ENCODE assay signal across 24 cellular contexts in the genomic region with DNA sequence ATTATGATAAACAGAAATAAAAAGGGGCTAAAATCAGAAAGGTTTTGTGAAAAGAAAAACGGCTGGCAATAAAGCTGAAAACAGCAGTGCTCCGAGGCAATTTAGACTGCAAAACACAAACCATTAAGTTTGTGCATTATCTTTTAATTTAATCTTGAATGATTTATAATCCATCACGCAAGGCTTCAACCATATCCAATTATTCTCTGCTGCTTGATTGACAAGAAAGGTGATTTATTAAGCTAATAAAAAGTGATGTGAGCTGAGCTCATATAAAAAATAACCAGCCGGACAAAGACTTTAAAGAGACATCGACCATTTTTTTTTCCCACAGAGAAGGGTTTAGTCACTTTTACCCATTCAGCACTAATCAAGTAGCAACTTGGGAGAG. TPM values are rescaled to one million over a fixed set of nuclear protein-coding genes. Genes with fewer than 3 reads are reported as not detected.
DNase-seq lines count a peak whose midpoint lies in the region; ATAC-seq, FAIRE-seq and TF ChIP-seq lines count a peak whose summit lies in the region.
"Had no signal": no experiment of that assay in that cellular context is flagged by ENCODE, and none has a peak within 500 bp of the region (broad histone marks: within the 10 kb centered on the region; RNA-seq: fewer than 3 reads in every experiment).

No MANE protein-coding gene starts in this region.

- in situ Hi-C loops in transverse colon (cut with MboI; ENCODE audit: low pct_ligation_motif_present in 1 of 4, low pct_unique_long_range_greater_than_20kb in 1 of 4, low sequenced_read_pairs in 3 of 4) = no loop called here

- intact Hi-C loops in transverse colon (cut with DNase I; ENCODE audit: low total_unique reads) = no loop called here

- DNase-seq in DMS79 treated with DMSO at 0.1 percent for 48 hours (lab: John Stamatoyannopoulos, UW) (peak; percentile 66), DMS79 (lab: John Stamatoyannopoulos, UW) (no peak), astrocyte (ENCODE audit: low read depth) (no peak), mesothelial cell of epicardium (ENCODE audit: low spot score in 2 of 2, unreplicated experiment in 2 of 2) (no peak), transverse colon (no peak), SIG-M5 treated with dmso at 0.1 percent for 504 hours (lab: John Stamatoyannopoulos, UW; ENCODE audit: unreplicated experiment) (no peak)
- DNase-seq in stimulated activated CD8-positive, alpha-beta memory T cell treated with anti-CD3 and anti-CD28 coated beads, Interleukin-4, amount 100 ng/mL, for 48 hours = no peak
- DNase-seq: activated CD4-positive, alpha-beta T cell treated with anti-CD3 and anti-CD28 coated beads, Interleukin-2, amount 10 ng/mL, durations not matched to agents 7 days and 5 days; activated naive CD8-positive, alpha-beta T cell treated with anti-CD3 and anti-CD28 coated beads, Interleukin-2, amount 10 ng/mL, durations not matched to agents 7 days and 5 days; brain microvascular endothelial cell; EL; hippocampal formation; kidney; mammary epithelial cell; NCI-H187 treated with DMSO at 0.1 percent for 48 hours; NCI-H748 treated with DMSO at 0.1 percent for 48 hours; SHP77; stimulated activated CD4-positive, alpha-beta T cell treated with anti-CD3 and anti-CD28 coated beads, Interleukin-4, amount 100 ng/mL, for 4 hours had no signal

- no peak for ATAC-seq in HG03460 (IDR thresholded peaks at IDR 0.05; ENCODE audit: unreplicated experiment)
- ATAC-seq: natural killer cell treated with Interleukin-12 subunit alpha and Interleukin-12 subunit beta and Interleukin-15 and Interleukin-18, amount 100 ng/mL, for 72 hours had no signal

- peaks cover 5% of the 10 kb centered on the region for H3K36me3 Mint-ChIP-seq in astrocyte (ENCODE audit: low read depth, unreplicated experiment)
- H3K36me3 Mint-ChIP-seq in mesothelial cell of epicardium = peaks cover 22% of the 10 kb centered on the region
- H3K36me3 Mint-ChIP-seq: activated naive CD8-positive, alpha-beta T cell treated with anti-CD3 and anti-CD28 coated beads, Interleukin-2, amount 10 ng/mL, durations not matched to agents 7 days and 5 days; natural killer cell treated with Interleukin-12 subunit alpha and Interleukin-12 subunit beta and Interleukin-15 and Interleukin-18, amount 100 ng/mL, for 72 hours had no signal

- no peak overlapping the region for H3K9ac ChIP-seq in astrocyte (ENCODE audit: low read length)

- WGBS in transverse colon (ENCODE audit: low coverage in 1 of 2), 2 donors = 25 to 45% methylated on average over 5 of the region's 5 CpGs

- TF ChIP-seq POLR2A in transverse colon (IDR thresholded peaks at IDR 0.05) = no peak

- H3K36me3 ChIP-seq in astrocyte (ENCODE audit: insufficient read depth, low read length) = no peaks in the 10 kb centered on the region
- no peaks in the 10 kb centered on the region for H3K36me3 ChIP-seq in transverse colon
- H3K36me3 ChIP-seq: brain microvascular endothelial cell, prostate gland had no signal

- no peak for TF ChIP-seq EP300 in transverse colon (IDR thresholded peaks at IDR 0.05; ENCODE audit: low read depth)

- H3K4me1 ChIP-seq in astrocyte (ENCODE audit: insufficient read depth, low read length) (peaks cover 16% of the 10 kb centered on the region), transverse colon (peaks cover 5 to 41% (median 16%) of the 10 kb centered on the region in 4 donors)
- H3K4me1 ChIP-seq: prostate gland had no signal

- H3K79me2 ChIP-seq in astrocyte (ENCODE audit: insufficient read depth, low read length) = peaks cover 93% of the 10 kb centered on the region

- H3K27me3 Mint-ChIP-seq in astrocyte (ENCODE audit: low read depth, unreplicated experiment) = no peaks in the 10 kb centered on the region
- H3K27me3 Mint-ChIP-seq in mesothelial cell of epicardium (ENCODE audit: low read depth) = no peaks in the 10 kb centered on the region
- H3K27me3 Mint-ChIP-seq: activated CD4-positive, alpha-beta T cell treated with anti-CD3 and anti-CD28 coated beads, Interleukin-2, amount 10 ng/mL, durations not matched to agents 7 days and 5 days had no signal

- H4K20me1 ChIP-seq in astrocyte (ENCODE audit: insufficient read depth, low read length) = peaks cover 64% of the 10 kb centered on the region

- H3K4me2 ChIP-seq in astrocyte (ENCODE audit: low read length) = peak overlapping the region; percentile 75

- H3K9me3 Mint-ChIP-seq in astrocyte (ENCODE audit: unreplicated experiment) (no peaks in the 10 kb centered on the region), mesothelial cell of epicardium (no peaks in the 10 kb centered on the region)
- H3K9me3 Mint-ChIP-seq: activated CD4-positive, alpha-beta T cell treated with anti-CD3 and anti-CD28 coated beads, Interleukin-2, amount 10 ng/mL, durations not matched to agents 7 days and 5 days; activated naive CD8-positive, alpha-beta T cell treated with anti-CD3 and anti-CD28 coated beads, Interleukin-2, amount 10 ng/mL, durations not matched to agents 7 days and 5 days; natural killer cell treated with Interleukin-12 subunit alpha and Interleukin-12 subunit beta and Interleukin-15 and Interleukin-18, amount 100 ng/mL, for 72 hours had no signal

- no peak overlapping the region for H3K27ac ChIP-seq in astrocyte (ENCODE audit: low read depth, low read length)
- peak overlapping the region in 3 of 4 donors; percentile 48 to 59 (median 52) for H3K27ac ChIP-seq in transverse colon
- H3K27ac ChIP-seq: 22Rv1, brain microvascular endothelial cell, prostate gland had no signal

- H3K9me3 ChIP-seq in astrocyte (ENCODE audit: insufficient read depth, low read depth, low read length) (no peaks in the 10 kb centered on the region), transverse colon (no peaks in the 10 kb centered on the region)
- H3K9me3 ChIP-seq: prostate gland had no signal

- H3K27ac Mint-ChIP-seq in astrocyte (ENCODE audit: unreplicated experiment) (peak overlapping the region; percentile 93), mesothelial cell of epicardium (peak overlapping the region; percentile 21)
- H3K27ac Mint-ChIP-seq: activated CD4-positive, alpha-beta T cell treated with anti-CD3 and anti-CD28 coated beads, Interleukin-2, amount 10 ng/mL, durations not matched to agents 7 days and 5 days; activated naive CD8-positive, alpha-beta T cell treated with anti-CD3 and anti-CD28 coated beads, Interleukin-2, amount 10 ng/mL, durations not matched to agents 7 days and 5 days had no signal

- no peak for TF ChIP-seq CTCF in astrocyte (IDR thresholded peaks at IDR 0.05; ENCODE audit: insufficient read depth, low read depth, low read length)
- no peak for TF ChIP-seq CTCF in mesothelial cell of epicardium (IDR thresholded peaks at IDR 0.05; ENCODE audit: unreplicated experiment)
- TF ChIP-seq CTCF in transverse colon (IDR thresholded peaks at IDR 0.05) = no peak

- no peak overlapping the region for H2AFZ ChIP-seq in astrocyte (ENCODE audit: low read depth, low read length)

- no peak overlapping the region for H3K4me3 Mint-ChIP-seq in astrocyte (ENCODE audit: unreplicated experiment)
- no peak overlapping the region for H3K4me3 Mint-ChIP-seq in mesothelial cell of epicardium
- H3K4me3 Mint-ChIP-seq: activated CD4-positive, alpha-beta T cell treated with anti-CD3 and anti-CD28 coated beads, Interleukin-2, amount 10 ng/mL, durations not matched to agents 7 days and 5 days; activated naive CD8-positive, alpha-beta T cell treated with anti-CD3 and anti-CD28 coated beads, Interleukin-2, amount 10 ng/mL, durations not matched to agents 7 days and 5 days; natural killer cell treated with Interleukin-12 subunit alpha and Interleukin-12 subunit beta and Interleukin-15 and Interleukin-18, amount 100 ng/mL, for 72 hours had no signal

- H3K27me3 ChIP-seq in astrocyte (ENCODE audit: insufficient read depth, low read length) (no peaks in the 10 kb centered on the region), transverse colon (no peaks in the 10 kb centered on the region)
- H3K27me3 ChIP-seq: brain microvascular endothelial cell had no signal

- H3K4me3 ChIP-seq in astrocyte (ENCODE audit: insufficient read depth, low read depth, low read length) (no peak overlapping the region), transverse colon (no peak overlapping the region)
- H3K4me3 ChIP-seq: prostate gland had no signal

- H3K4me1 Mint-ChIP-seq in astrocyte (ENCODE audit: low read depth, unreplicated experiment) (peaks cover 16% of the 10 kb centered on the region), mesothelial cell of epicardium (peaks cover 52% of the 10 kb centered on the region)
- H3K4me1 Mint-ChIP-seq: activated CD4-positive, alpha-beta T cell treated with anti-CD3 and anti-CD28 coated beads, Interleukin-2, amount 10 ng/mL, durations not matched to agents 7 days and 5 days; activated naive CD8-positive, alpha-beta T cell treated with anti-CD3 and anti-CD28 coated beads, Interleukin-2, amount 10 ng/mL, durations not matched to agents 7 days and 5 days had no signal

- no peak for FAIRE-seq in astrocyte (lab: Jason Lieb, UNC)
- FAIRE-seq: colon, kidney had no signal

RNA-seq across cellular contexts. Expression of a gene that starts 33.6 kb away (rescaled TPM):
- total RNA-seq in astrocyte = 6.1 and 7.9 TPM in 2 replicates
- total RNA-seq in mesothelial cell of epicardium = 82.5 to 87.1 TPM (median 82.9 TPM) in 3 replicates
- 1 to 10 TPM; 3.0 to 6.4 (median 4.6) TPM for total RNA-seq in transverse colon
- total RNA-seq: OCI-LY7 had no signal
